ENCODE assay signal across 9 cellular contexts in the genomic region with DNA sequence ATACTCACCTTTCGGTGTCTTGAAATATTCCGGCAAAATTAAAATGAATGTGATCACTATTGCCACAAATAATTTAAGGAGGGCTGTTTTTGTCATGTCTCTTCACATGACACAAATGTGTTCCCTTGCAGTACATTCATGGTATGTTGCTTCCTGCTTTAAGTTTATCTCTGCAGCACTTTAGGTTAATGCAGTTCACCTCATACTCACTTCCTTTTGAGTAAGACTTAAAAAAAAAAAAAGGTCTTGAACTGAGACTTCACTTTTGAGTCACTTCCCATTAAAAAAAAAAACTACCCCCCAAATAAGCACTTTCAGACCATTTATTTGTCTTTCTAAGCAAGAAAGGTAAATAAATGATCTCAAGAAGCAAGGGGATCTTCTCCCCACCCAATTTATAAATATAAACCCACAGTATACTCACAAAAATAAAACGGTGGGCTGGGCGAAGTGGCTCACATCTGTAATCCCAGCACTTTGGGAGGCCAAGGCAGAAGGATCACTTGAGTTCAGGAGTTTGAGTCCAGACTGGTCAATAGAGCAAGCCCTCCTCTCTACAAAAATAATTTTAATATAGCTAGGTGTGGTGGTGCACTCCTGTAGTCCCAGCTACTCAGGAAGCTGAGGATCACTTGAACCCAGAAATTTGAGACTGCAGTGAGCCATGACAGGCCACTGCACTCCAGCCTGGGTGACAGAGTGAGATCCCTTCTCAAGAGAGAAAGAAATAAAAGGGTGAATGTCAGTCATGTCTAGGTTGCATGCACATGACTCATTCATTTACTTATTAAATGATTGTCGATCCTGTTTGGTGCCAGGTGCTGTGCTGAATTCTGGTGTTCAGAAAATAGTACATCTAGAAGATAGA. TPM values are rescaled to one million over a fixed set of nuclear protein-coding genes. Genes with fewer than 3 reads are reported as not detected.
DNase-seq lines count a peak whose midpoint lies in the region; ATAC-seq and TF ChIP-seq lines count a peak whose summit lies in the region.
"Had no signal": no experiment of that assay in that cellular context is flagged by ENCODE, and none has a peak within 500 bp of the region (broad histone marks: within the 10 kb centered on the region; RNA-seq: fewer than 3 reads in every experiment).

A gene with protein sequence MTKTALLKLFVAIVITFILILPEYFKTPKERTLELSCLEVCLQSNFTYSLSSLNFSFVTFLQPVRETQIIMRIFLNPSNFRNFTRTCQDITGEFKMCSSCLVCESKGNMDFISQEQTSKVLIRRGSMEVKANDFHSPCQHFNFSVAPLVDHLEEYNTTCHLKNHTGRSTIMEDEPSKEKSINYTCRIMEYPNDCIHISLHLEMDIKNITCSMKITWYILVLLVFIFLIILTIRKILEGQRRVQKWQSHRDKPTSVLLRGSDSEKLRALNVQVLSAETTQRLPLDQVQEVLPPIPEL (minus strand): TSS at position 192 of the 868 bp plus-strand sequence. CDS start 96 bp downstream, at position 96.

- peaks cover 64% of the 10 kb centered on the region for H3K4me1 Mint-ChIP-seq in activated B cell treated with CpG ODN at 0.5 μM for 24 hours

- H3K27ac Mint-ChIP-seq in activated B cell treated with CpG ODN at 0.5 μM for 24 hours, result peak within 1 kb of the TSS; percentile 93

- H3K36me3 Mint-ChIP-seq in activated B cell treated with CpG ODN at 0.5 μM for 24 hours (ENCODE audit: low read depth), result peaks cover 5% of the 10 kb centered on the region

- H3K36me3 ChIP-seq in GM06990 (ENCODE audit: control insufficient read depth, insufficient read depth, low read length), result no peaks in the 10 kb centered on the region

- ATAC-seq in GM21423 (IDR thresholded peaks at IDR 0.05; ENCODE audit: unreplicated experiment), result peak; percentile 67
- ATAC-seq in HG03575 (IDR thresholded peaks at IDR 0.05; ENCODE audit: extremely low read depth, insufficient number of reproducible peaks, low FRiP score, unreplicated experiment), result peak; percentile 31
- ATAC-seq in activated B cell treated with CpG ODN at 0.5 μM for 24 hours (ENCODE audit: low read depth), result peak; percentile 69
- peak; percentile 50 for ATAC-seq in left lobe of liver

- H3K4me3 ChIP-seq in GM06990 (replicated peaks; ENCODE audit: low read depth, low read length), result peak within 1 kb of the TSS; percentile 55
- H3K4me3 ChIP-seq: SK-N-MC had no signal

- CTCF ChIA-PET in activated B cell treated with CpG ODN at 0.5 μM for 24 hours (lab: Charles Lee), result interaction anchor here (1.2 kb wide), 1 partner anchor 12 kb away, joined by 5 read pairs; no protein-coding TSS in a partner anchor

- H3K9me3 Mint-ChIP-seq in activated B cell treated with CpG ODN at 0.5 μM for 24 hours, result no peaks in the 10 kb centered on the region

- peak within 1 kb of the TSS; percentile 83 for H3K4me3 Mint-ChIP-seq in activated B cell treated with CpG ODN at 0.5 μM for 24 hours

- no peak for TF ChIP-seq CTCF in GM06990 (IDR thresholded peaks at IDR 0.05; ENCODE audit: insufficient read depth, low read length, poor library complexity, severe bottlenecking)
- TF ChIP-seq CTCF in activated B cell treated with CpG ODN at 0.5 μM for 24 hours (IDR thresholded peaks at IDR 0.05), result no peak

- H3K27me3 Mint-ChIP-seq in activated B cell treated with CpG ODN at 0.5 μM for 24 hours, result no peaks in the 10 kb centered on the region

- POLR2A ChIA-PET in activated B cell treated with CpG ODN at 0.5 μM for 24 hours (lab: Charles Lee), result interaction anchor here (0.6 to 14.9 kb wide), 6 partner anchors 12 to 1695 kb away, joined by 4 to 215 read pairs (median 7); no protein-coding TSS in a partner anchor

- no peaks in the 10 kb centered on the region for H3K27me3 ChIP-seq in GM06990 (replicated peaks; ENCODE audit: control insufficient read depth, insufficient read depth, low read length)

- intact Hi-C loops in activated B cell treated with CpG ODN at 0.5 μM for 24 hours (cut with micrococcal nuclease), result loop anchor here (1.0 to 10.0 kb wide), 11 partner anchors 12 to 1272 kb away; partner anchors contain the start of genes RFC1, RHOH, TBC1D1 and TLR6

- DNase-seq in GM06990 (ENCODE audit: extremely low read depth, insufficient read length) (peak; percentile 79), activated B cell treated with CpG ODN at 0.5 μM for 24 hours (no peak), left lobe of liver (ENCODE audit: low spot score) (no peak), iPS-NIHi7 (ENCODE audit: extremely low spot score) (no peak), GM19238 (ENCODE audit: insufficient read length, low spot score) (no peak), G401 (ENCODE audit: low spot score) (no peak)

- in situ Hi-C loops in G401 (cut with HindIII; ENCODE audit: low sequenced_read_pairs), result no loop called here

RNA-seq across cellular contexts. Expression of the gene that starts here (rescaled TPM):
- total RNA-seq in activated B cell treated with CpG ODN at 0.5 μM for 24 hours (26.0 and 29.5 TPM in 2 replicates), left lobe of liver (0.55 TPM)
- total RNA-seq in G401 (2014; rRNA removed; shearing (Covaris generic)), result 0.07 TPM in 1 of 2 replicates, not detected in the other

Comparison
In these comparisons a context has a peak if more than half of its experiments do, and no peak if none do; other contexts are left out.
1. RNA of the gene that starts here (total RNA-seq): 26.0 to 29.5 TPM in activated B cell treated with CpG ODN at 0.5 μM for 24 hours; 0.55 TPM in left lobe of liver (single experiment) and 0.07 TPM in G401; every median in the first group is over 10 times any median in the second.
2. Peak in ATAC-seq in left lobe of liver; RNA of the gene not detected or under 1 TPM.
3. Peak in every context shown above with its lines, with median percentiles within 50 percentile points of each other: ATAC-seq.